Comparison of ENCODE assay signal across 12 cellular contexts in the genomic region with DNA sequence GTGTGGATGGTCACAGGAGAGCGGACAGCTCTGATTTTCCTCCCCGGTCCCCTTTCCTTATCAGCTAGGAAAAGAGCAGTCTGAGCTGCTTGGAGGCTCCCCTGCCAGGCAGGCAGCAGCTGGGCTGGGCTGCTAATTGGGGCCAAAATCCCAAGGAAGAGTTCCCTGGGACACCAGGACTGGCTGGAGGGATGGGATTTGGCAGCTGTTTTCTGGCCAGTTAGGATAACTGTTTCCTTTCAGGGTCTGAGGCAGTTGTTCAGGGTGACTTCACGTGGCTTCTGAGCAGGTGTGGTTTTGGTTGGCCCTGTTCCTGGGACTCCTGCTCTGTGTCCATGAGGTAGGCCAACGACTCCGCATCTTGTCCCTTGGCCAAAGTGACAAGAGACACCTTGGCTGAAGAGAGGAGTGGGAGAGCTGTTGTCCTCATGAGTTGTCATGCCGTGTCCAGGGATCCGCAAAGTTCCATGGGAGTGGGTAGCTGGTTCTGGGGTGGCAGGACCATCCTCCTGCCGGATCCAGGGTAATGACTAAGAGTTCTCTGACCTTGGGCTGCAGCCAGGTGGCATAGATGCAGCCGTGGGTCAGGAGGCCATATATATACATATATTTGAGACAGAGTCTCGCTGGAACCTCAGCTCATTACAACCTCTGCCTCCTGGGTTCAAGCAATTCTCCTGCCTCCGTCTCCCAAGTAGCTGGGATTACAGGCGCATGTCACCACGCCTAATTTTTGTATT. TPM values are rescaled to one million over a fixed set of nuclear protein-coding genes. Genes with fewer than 3 reads are reported as not detected.
DNase-seq lines count a peak whose midpoint lies in the region; ATAC-seq, FAIRE-seq and TF ChIP-seq lines count a peak whose summit lies in the region.
"Had no signal": no experiment of that assay in that cellular context is flagged by ENCODE, and none has a peak within 500 bp of the region (broad histone marks: within the 10 kb centered on the region; RNA-seq: fewer than 3 reads in every experiment).

No MANE protein-coding gene starts in this region.

- H3K27me3 ChIP-seq in HepG2 (ENCODE audit: control insufficient read depth in 1 of 2, insufficient read depth in 2 of 2, low read length in 2 of 2) (peaks cover 2 to 27% of the 10 kb centered on the region in 2 experiments; a peak in 4 of 5 replicates), right lobe of liver (no peaks in the 10 kb centered on the region)
- H3K27me3 ChIP-seq in CD4-positive, alpha-beta memory T cell (ENCODE audit: insufficient read depth, low read length): no peaks in the 10 kb centered on the region

- peaks cover 4 to 8% of the 10 kb centered on the region in 2 experiments; a peak in 3 of 5 replicates for H3K36me3 ChIP-seq in HepG2 (replicated peaks in 1 of 2; ENCODE audit: control insufficient read depth in 1 of 2, insufficient read depth in 2 of 2, low read length in 2 of 2)
- peaks cover 0 to 1% (median 0%) of the 10 kb centered on the region in 4 donors for H3K36me3 ChIP-seq in right lobe of liver
- no peaks in the 10 kb centered on the region for H3K36me3 ChIP-seq in CD4-positive, alpha-beta memory T cell (ENCODE audit: insufficient read depth, low read length)

- no peak overlapping the region for H3K27ac Mint-ChIP-seq in stimulated activated naive B cell treated with anti-CD40 and anti-IgM and Interleukin-4, amounts not matched to agents 10 μg/mL and 1 μg/mL and 100 μg/mL, for 72 hours
- no peak overlapping the region for H3K27ac Mint-ChIP-seq in CD4-positive, alpha-beta memory T cell

- CTCF ChIA-PET in HepG2 (lab: Yijun Ruan, JAX; ENCODE audit: low intra/inter-chr PET ratio, low total read pairs): interaction anchor here (0.8 to 2.3 kb wide), 6 partner anchors 33 to 413 kb away, joined by 3 to 16 read pairs (median 4); no protein-coding TSS in a partner anchor
- CTCF ChIA-PET in CD4-positive, alpha-beta memory T cell (lab: Charles Lee; ENCODE audit: partially characterized antibody): interaction anchor here (0.8 to 6.9 kb wide), 12 partner anchors 10 to 414 kb away, joined by 3 to 79 read pairs (median 10); a partner anchor contains a TSS

- TF ChIP-seq POLR2A in HepG2 (IDR thresholded peaks at IDR 0.05; ENCODE audit: insufficient read depth in 1 of 2, low read depth in 2 of 2, low read length in 2 of 2) (no peak), right lobe of liver (IDR thresholded peaks at IDR 0.05) (no peak)

- TF ChIP-seq EP300 in HepG2 (IDR thresholded peaks at IDR 0.05; ENCODE audit: low read depth in 2 of 2, low read length in 2 of 2) (no peak), HepG2 (CRISPR knock-in tag; IDR thresholded peaks at IDR 0.05; ENCODE audit: borderline replicate concordance) (no peak)

- TF ChIP-seq CTCF in HepG2 (CRISPR knock-in tag; IDR thresholded peaks at IDR 0.05) (no peak), right lobe of liver (IDR thresholded peaks at IDR 0.05) (no peak), VCaP (conservative IDR thresholded peaks at IDR 0.05) (no peak)

- H3K27ac ChIP-seq in HepG2 (ENCODE audit: extremely low read length, insufficient read depth, low read length) (no peak overlapping the region), right lobe of liver (no peak overlapping the region), VCaP (peak overlapping the region; percentile 67; the same call in 1 of the 2 replicates)
- no peak overlapping the region for H3K27ac ChIP-seq in CD4-positive, alpha-beta memory T cell (ENCODE audit: low read depth, low read length)
- H3K27ac ChIP-seq: A549, KMS-11 had no signal

- no peak overlapping the region for H3K9ac ChIP-seq in HepG2 (ENCODE audit: insufficient read depth, low read depth, low read length)
- H3K9ac ChIP-seq: KMS-11 had no signal

- no peaks in the 10 kb centered on the region for H3K27me3 Mint-ChIP-seq in stimulated activated naive B cell treated with anti-CD40 and anti-IgM and Interleukin-4, amounts not matched to agents 10 μg/mL and 1 μg/mL and 100 μg/mL, for 72 hours
- H3K27me3 Mint-ChIP-seq in CD4-positive, alpha-beta memory T cell: no peaks in the 10 kb centered on the region

- no peak for TF ChIP-seq RAD21 in HepG2 (CRISPR knock-in tag; IDR thresholded peaks at IDR 0.05)

- peaks cover 18 to 28% of the 10 kb centered on the region in 2 donors for H3K4me1 Mint-ChIP-seq in stimulated activated naive B cell treated with anti-CD40 and anti-IgM and Interleukin-4, amounts not matched to agents 10 μg/mL and 1 μg/mL and 100 μg/mL, for 72 hours
- H3K4me1 Mint-ChIP-seq in CD4-positive, alpha-beta memory T cell: peaks cover 11 to 19% (median 15%) of the 10 kb centered on the region in 4 donors

- DNase-seq in HepG2 (ENCODE audit: low spot score) (no peak), right lobe of liver (no peak), myocyte (ENCODE audit: low read depth) (peak; percentile 73), NCI-H2107 treated with DMSO at 0.1 percent for 48 hours (lab: John Stamatoyannopoulos, UW; ENCODE audit: unreplicated experiment) (no peak)
- no peak for DNase-seq in stimulated activated naive B cell treated with anti-CD40 and anti-IgM and Interleukin-4, amounts not matched to agents 10 μg/mL and 1 μg/mL and 100 μg/mL, for 72 hours
- no peak for DNase-seq in CD4-positive, alpha-beta memory T cell
- DNase-seq: SIG-M5 had no signal

- intact Hi-C loops in HepG2 (cut with micrococcal nuclease; ENCODE audit: unreplicated experiment) (loop anchor here (2.0 to 10.0 kb wide), 5 partner anchors 58 to 284 kb away; no protein-coding TSS in a partner anchor), right lobe of liver (cut with DNase I) (loop anchor here in 1 of 2 donors (10.0 kb wide), 1 partner anchor 418 kb away; no protein-coding TSS in a partner anchor)
- intact Hi-C loops in CD4-positive, alpha-beta memory T cell (cut with micrococcal nuclease): loop anchor here (2.0 kb wide), 1 partner anchor 106 kb away; no protein-coding TSS in a partner anchor

- H3K9me3 Mint-ChIP-seq in stimulated activated naive B cell treated with anti-CD40 and anti-IgM and Interleukin-4, amounts not matched to agents 10 μg/mL and 1 μg/mL and 100 μg/mL, for 72 hours: no peaks in the 10 kb centered on the region
- H3K9me3 Mint-ChIP-seq in CD4-positive, alpha-beta memory T cell: no peaks in the 10 kb centered on the region
- H3K9me3 Mint-ChIP-seq: CD8-positive, alpha-beta T cell had no signal

- FAIRE-seq in HepG2 (lab: Jason Lieb, UNC): no peak
- FAIRE-seq: A549, H54 had no signal

- 17% methylated on average over 7 of the region's 13 CpGs for WGBS in HepG2 (ENCODE audit: low lambda C conversion rate)
- 43% methylated on average over 7 of the region's 13 CpGs for WGBS in right lobe of liver (ENCODE audit: insufficient coverage, low coverage, low lambda C conversion rate, missing lambda C conversion rate)

- no peak overlapping the region for H2AFZ ChIP-seq in HepG2 (ENCODE audit: low read length)

- H3K4me1 ChIP-seq in HepG2 (ENCODE audit: insufficient read depth, low read length): peaks cover 52% of the 10 kb centered on the region
- peaks cover 0 to 13% (median 3%) of the 10 kb centered on the region in 4 donors for H3K4me1 ChIP-seq in right lobe of liver
- peaks cover 26% of the 10 kb centered on the region for H3K4me1 ChIP-seq in CD4-positive, alpha-beta memory T cell (ENCODE audit: insufficient read depth, low read length)

- in situ Hi-C loops in HepG2 (cut with HindIII; ENCODE audit: extremely low pct_ligation_motif_present, low pct_unique_long_range_greater_than_20kb): loop anchor here (5.0 kb wide), 1 partner anchor 411 kb away; no protein-coding TSS in a partner anchor

- BruUV-seq in HepG2 (replicated peaks; lab: Mats Ljungman, UMichigan): no TSS peak

- H3K4me3 ChIP-seq in HepG2 (replicated peaks in 1 of 3; ENCODE audit: insufficient read depth in 1 of 3, low read depth in 2 of 3, low read length in 3 of 3) (no peak overlapping the region), right lobe of liver (no peak overlapping the region)
- no peak overlapping the region for H3K4me3 ChIP-seq in CD4-positive, alpha-beta memory T cell (ENCODE audit: low read length in 2 of 2)
- H3K4me3 ChIP-seq: A549 had no signal

- peaks cover 6 to 9% of the 10 kb centered on the region in 2 donors for H3K36me3 Mint-ChIP-seq in stimulated activated naive B cell treated with anti-CD40 and anti-IgM and Interleukin-4, amounts not matched to agents 10 μg/mL and 1 μg/mL and 100 μg/mL, for 72 hours
- peaks cover 0 to 12% of the 10 kb centered on the region in 2 donors for H3K36me3 Mint-ChIP-seq in CD4-positive, alpha-beta memory T cell

- no peaks in the 10 kb centered on the region for H4K20me1 ChIP-seq in HepG2 (ENCODE audit: insufficient read depth, low read length)

- POLR2A ChIA-PET in HepG2 (lab: Yijun Ruan, JAX): interaction anchor here (1.0 to 2.4 kb wide), 2 partner anchors 31 to 37 kb away, joined by 4 to 9 read pairs; a partner anchor contains a TSS
- POLR2A ChIA-PET in CD4-positive, alpha-beta memory T cell (lab: Charles Lee; ENCODE audit: partially characterized antibody): interaction anchor here (0.8 to 1.3 kb wide), 4 partner anchors 19 to 103 kb away, joined by 3 to 5 read pairs (median 4); a partner anchor contains a TSS

- ATAC-seq in HepG2 (no peak), right lobe of liver (no peak)
- ATAC-seq in stimulated activated naive B cell treated with anti-CD40 and anti-IgM and Interleukin-4, amounts not matched to agents 10 μg/mL and 1 μg/mL and 100 μg/mL, for 72 hours (replicated peaks): no peak

- H3K9me3 ChIP-seq in HepG2 (ENCODE audit: low read length) (no peaks in the 10 kb centered on the region), right lobe of liver (no peaks in the 10 kb centered on the region)
- no peaks in the 10 kb centered on the region for H3K9me3 ChIP-seq in CD4-positive, alpha-beta memory T cell (ENCODE audit: control insufficient read depth in 1 of 2, low read length in 2 of 2)
- H3K9me3 ChIP-seq: A549 had no signal

- H3K4me3 Mint-ChIP-seq in stimulated activated naive B cell treated with anti-CD40 and anti-IgM and Interleukin-4, amounts not matched to agents 10 μg/mL and 1 μg/mL and 100 μg/mL, for 72 hours: no peak overlapping the region
- no peak overlapping the region for H3K4me3 Mint-ChIP-seq in CD4-positive, alpha-beta memory T cell

- H3K4me2 ChIP-seq in HepG2 (ENCODE audit: low read depth, low read length): no peak overlapping the region

- no peaks in the 10 kb centered on the region for H3K79me2 ChIP-seq in HepG2 (ENCODE audit: insufficient read depth, low read length)

RNA-seq across cellular contexts. Expression of a gene that starts 21.2 kb away (rescaled TPM):
- total RNA-seq in HepG2 (2016; rRNA removed; fragmentation: Illumina TruSeq; extraction: Trizol) (89.1 and 100 TPM in 2 replicates), right lobe of liver (10 to 100 TPM; 23.5 to 45.4 (median 25.6) TPM), myocyte (33.5 and 38.8 TPM in 2 replicates)
- 51.0 and 53.1 TPM in 2 replicates for total RNA-seq in HepG2 (2016; cell fraction: cytosol; rRNA removed; fragmentation: Illumina TruSeq; extraction: Trizol; ENCODE audit: low read depth)
- 92.0 and 115 TPM in 2 replicates for total RNA-seq in HepG2 (2016; cell fraction: insoluble cytoplasmic fraction; rRNA removed; fragmentation: Illumina TruSeq; extraction: Trizol)
- 52.2 and 52.5 TPM in 2 replicates for total RNA-seq in HepG2 (2016; cell fraction: membrane; rRNA removed; fragmentation: Illumina TruSeq; extraction: Trizol)
- 44.5 and 50.5 TPM in 2 replicates for total RNA-seq in HepG2 (2016; cell fraction: nucleus; rRNA removed; fragmentation: Illumina TruSeq; extraction: Trizol)
- polyA plus RNA-seq in HepG2 (2011; rRNA removed): 87.8 and 102 TPM in 2 replicates
- polyA plus RNA-seq in HepG2 (2011; cell fraction: cytosol; rRNA removed): 108 and 150 TPM in 2 replicates
- 43.7 and 43.9 TPM in 2 replicates for polyA plus RNA-seq in HepG2 (2011; cell fraction: nucleus; rRNA removed)
- 56.6 and 66.1 TPM in 2 replicates for polyA plus RNA-seq in HepG2 (2012)
- polyA plus RNA-seq in HepG2 (2016; cell fraction: cytosol; fragmentation: Illumina TruSeq; extraction: Trizol; ENCODE audit: low read depth): 59.0 and 63.6 TPM in 2 replicates
- 121 and 138 TPM in 2 replicates for polyA plus RNA-seq in HepG2 (2016; cell fraction: insoluble cytoplasmic fraction; fragmentation: Illumina TruSeq; extraction: Trizol; ENCODE audit: low read depth)
- 49.5 and 50.7 TPM in 2 replicates for polyA plus RNA-seq in HepG2 (2016; cell fraction: membrane; fragmentation: Illumina TruSeq; extraction: Trizol; ENCODE audit: low read depth)
- 49.3 and 56.1 TPM in 2 replicates for polyA plus RNA-seq in HepG2 (2016; cell fraction: nucleus; fragmentation: Illumina TruSeq; extraction: Trizol; ENCODE audit: insufficient read depth, low read depth)
- polyA minus RNA-seq in HepG2 (2011; rRNA and poly(A)+ RNA removed; ENCODE audit: low replicate concordance): 146 and 147 TPM in 2 replicates
- polyA minus RNA-seq in HepG2 (2011; cell fraction: cytosol; rRNA and poly(A)+ RNA removed): 32.4 and 35.6 TPM in 2 replicates
- 65.1 and 66.4 TPM in 2 replicates for polyA minus RNA-seq in HepG2 (2011; cell fraction: nucleus; rRNA and poly(A)+ RNA removed)
- polyA plus RNA-seq in myocyte (2012): 41.6 TPM
- total RNA-seq in CD4-positive, alpha-beta memory T cell: 10 to 100 TPM; 31.3 to 32.4 TPM
- 10 to 100 TPM; 62.6 to 86.1 TPM for polyA plus RNA-seq in CD4-positive, alpha-beta memory T cell

RNA-seq across cellular contexts. Expression of a gene that starts 21.5 kb away (rescaled TPM):
- total RNA-seq in HepG2 (2016; rRNA removed; fragmentation: Illumina TruSeq; extraction: Trizol) (0.04 TPM in 1 of 2 replicates, not detected in the other), right lobe of liver (not detected), myocyte (not detected in 2 replicates)
- total RNA-seq in HepG2 (2016; cell fraction: cytosol; rRNA removed; fragmentation: Illumina TruSeq; extraction: Trizol; ENCODE audit: low read depth): not detected in 2 replicates
- not detected in 2 replicates for total RNA-seq in HepG2 (2016; cell fraction: insoluble cytoplasmic fraction; rRNA removed; fragmentation: Illumina TruSeq; extraction: Trizol)
- total RNA-seq in HepG2 (2016; cell fraction: membrane; rRNA removed; fragmentation: Illumina TruSeq; extraction: Trizol): not detected in 2 replicates
- total RNA-seq in HepG2 (2016; cell fraction: nucleus; rRNA removed; fragmentation: Illumina TruSeq; extraction: Trizol): not detected in 2 replicates
- polyA plus RNA-seq in HepG2 (2011; rRNA removed): not detected in 2 replicates
- not detected in 2 replicates for polyA plus RNA-seq in HepG2 (2011; cell fraction: cytosol; rRNA removed)
- 0.10 TPM in 1 of 2 replicates, not detected in the other for polyA plus RNA-seq in HepG2 (2011; cell fraction: nucleus; rRNA removed)
- 0.15 and 0.40 TPM in 2 replicates for polyA plus RNA-seq in HepG2 (2012)
- polyA plus RNA-seq in HepG2 (2016; cell fraction: cytosol; fragmentation: Illumina TruSeq; extraction: Trizol; ENCODE audit: low read depth): not detected in 2 replicates
- not detected in 2 replicates for polyA plus RNA-seq in HepG2 (2016; cell fraction: insoluble cytoplasmic fraction; fragmentation: Illumina TruSeq; extraction: Trizol; ENCODE audit: low read depth)
- polyA plus RNA-seq in HepG2 (2016; cell fraction: membrane; fragmentation: Illumina TruSeq; extraction: Trizol; ENCODE audit: low read depth): not detected in 2 replicates
- not detected in 2 replicates for polyA plus RNA-seq in HepG2 (2016; cell fraction: nucleus; fragmentation: Illumina TruSeq; extraction: Trizol; ENCODE audit: insufficient read depth, low read depth)
- polyA minus RNA-seq in HepG2 (2011; rRNA and poly(A)+ RNA removed; ENCODE audit: low replicate concordance): not detected in 2 replicates
- polyA minus RNA-seq in HepG2 (2011; cell fraction: cytosol; rRNA and poly(A)+ RNA removed): not detected in 2 replicates
- not detected in 2 replicates for polyA minus RNA-seq in HepG2 (2011; cell fraction: nucleus; rRNA and poly(A)+ RNA removed)
- 0.30 TPM for polyA plus RNA-seq in myocyte (2012)
- total RNA-seq in CD4-positive, alpha-beta memory T cell: not detected
- 1 to 10 TPM in 1 of 2 donors, under 1 TPM in 1; 0.71 to 1.3 TPM for polyA plus RNA-seq in CD4-positive, alpha-beta memory T cell
- total RNA-seq: CD8-positive, alpha-beta T cell had no signal

RNA-seq across cellular contexts. Expression of a gene that starts 30.7 kb away (rescaled TPM):
- total RNA-seq in HepG2 (2016; rRNA removed; fragmentation: Illumina TruSeq; extraction: Trizol) (54.2 and 69.8 TPM in 2 replicates), right lobe of liver (10 to 100 TPM; 11.7 to 31.7 (median 14.6) TPM), myocyte (18.1 and 35.3 TPM in 2 replicates)
- 19.9 and 20.6 TPM in 2 replicates for total RNA-seq in HepG2 (2016; cell fraction: cytosol; rRNA removed; fragmentation: Illumina TruSeq; extraction: Trizol; ENCODE audit: low read depth)
- total RNA-seq in HepG2 (2016; cell fraction: insoluble cytoplasmic fraction; rRNA removed; fragmentation: Illumina TruSeq; extraction: Trizol): 51.2 and 74.6 TPM in 2 replicates
- total RNA-seq in HepG2 (2016; cell fraction: membrane; rRNA removed; fragmentation: Illumina TruSeq; extraction: Trizol): 31.1 and 31.4 TPM in 2 replicates
- 23.1 and 28.7 TPM in 2 replicates for total RNA-seq in HepG2 (2016; cell fraction: nucleus; rRNA removed; fragmentation: Illumina TruSeq; extraction: Trizol)
- 55.5 and 57.8 TPM in 2 replicates for polyA plus RNA-seq in HepG2 (2011; rRNA removed)
- polyA plus RNA-seq in HepG2 (2011; cell fraction: cytosol; rRNA removed): 66.7 and 73.3 TPM in 2 replicates
- 28.1 and 41.3 TPM in 2 replicates for polyA plus RNA-seq in HepG2 (2011; cell fraction: nucleus; rRNA removed)
- 25.3 and 25.7 TPM in 2 replicates for polyA plus RNA-seq in HepG2 (2012)
- 6.9 and 7.7 TPM in 2 replicates for polyA plus RNA-seq in HepG2 (2016; cell fraction: cytosol; fragmentation: Illumina TruSeq; extraction: Trizol; ENCODE audit: low read depth)
- polyA plus RNA-seq in HepG2 (2016; cell fraction: insoluble cytoplasmic fraction; fragmentation: Illumina TruSeq; extraction: Trizol; ENCODE audit: low read depth): 65.0 and 72.9 TPM in 2 replicates
- polyA plus RNA-seq in HepG2 (2016; cell fraction: membrane; fragmentation: Illumina TruSeq; extraction: Trizol; ENCODE audit: low read depth): 10.2 and 12.3 TPM in 2 replicates
- 46.3 and 54.1 TPM in 2 replicates for polyA plus RNA-seq in HepG2 (2016; cell fraction: nucleus; fragmentation: Illumina TruSeq; extraction: Trizol; ENCODE audit: insufficient read depth, low read depth)
- polyA minus RNA-seq in HepG2 (2011; rRNA and poly(A)+ RNA removed; ENCODE audit: low replicate concordance): 61.4 and 71.9 TPM in 2 replicates
- polyA minus RNA-seq in HepG2 (2011; cell fraction: cytosol; rRNA and poly(A)+ RNA removed): 21.1 and 25.8 TPM in 2 replicates
- 13.6 and 19.1 TPM in 2 replicates for polyA minus RNA-seq in HepG2 (2011; cell fraction: nucleus; rRNA and poly(A)+ RNA removed)
- 24.5 TPM for polyA plus RNA-seq in myocyte (2012)
- 10 to 100 TPM; 31.7 to 33.0 TPM for total RNA-seq in CD4-positive, alpha-beta memory T cell
- 10 to 100 TPM; 23.6 to 25.1 TPM for polyA plus RNA-seq in CD4-positive, alpha-beta memory T cell

RNA-seq across cellular contexts. Expression of a gene that starts 37.3 kb away (rescaled TPM):
- total RNA-seq in HepG2 (2016; rRNA removed; fragmentation: Illumina TruSeq; extraction: Trizol) (12.6 and 26.9 TPM in 2 replicates), right lobe of liver (10 to 100 TPM; 12.5 to 39.9 (median 19.2) TPM), myocyte (33.6 and 35.9 TPM in 2 replicates)
- total RNA-seq in HepG2 (2016; cell fraction: cytosol; rRNA removed; fragmentation: Illumina TruSeq; extraction: Trizol; ENCODE audit: low read depth): 7.3 and 7.5 TPM in 2 replicates
- 12.6 and 27.4 TPM in 2 replicates for total RNA-seq in HepG2 (2016; cell fraction: insoluble cytoplasmic fraction; rRNA removed; fragmentation: Illumina TruSeq; extraction: Trizol)
- 12.6 and 13.7 TPM in 2 replicates for total RNA-seq in HepG2 (2016; cell fraction: membrane; rRNA removed; fragmentation: Illumina TruSeq; extraction: Trizol)
- 33.1 and 38.3 TPM in 2 replicates for total RNA-seq in HepG2 (2016; cell fraction: nucleus; rRNA removed; fragmentation: Illumina TruSeq; extraction: Trizol)
- polyA plus RNA-seq in HepG2 (2011; rRNA removed): 88.2 and 125 TPM in 2 replicates
- 63.6 and 70.6 TPM in 2 replicates for polyA plus RNA-seq in HepG2 (2011; cell fraction: cytosol; rRNA removed)
- 320 and 379 TPM in 2 replicates for polyA plus RNA-seq in HepG2 (2011; cell fraction: nucleus; rRNA removed)
- 47.9 and 57.6 TPM in 2 replicates for polyA plus RNA-seq in HepG2 (2012)
- 3.6 and 4.1 TPM in 2 replicates for polyA plus RNA-seq in HepG2 (2016; cell fraction: cytosol; fragmentation: Illumina TruSeq; extraction: Trizol; ENCODE audit: low read depth)
- 14.0 and 17.9 TPM in 2 replicates for polyA plus RNA-seq in HepG2 (2016; cell fraction: insoluble cytoplasmic fraction; fragmentation: Illumina TruSeq; extraction: Trizol; ENCODE audit: low read depth)
- 9.7 and 10.2 TPM in 2 replicates for polyA plus RNA-seq in HepG2 (2016; cell fraction: membrane; fragmentation: Illumina TruSeq; extraction: Trizol; ENCODE audit: low read depth)
- 87.7 and 90.6 TPM in 2 replicates for polyA plus RNA-seq in HepG2 (2016; cell fraction: nucleus; fragmentation: Illumina TruSeq; extraction: Trizol; ENCODE audit: insufficient read depth, low read depth)
- polyA minus RNA-seq in HepG2 (2011; rRNA and poly(A)+ RNA removed; ENCODE audit: low replicate concordance): 115 and 123 TPM in 2 replicates
- 22.8 and 31.0 TPM in 2 replicates for polyA minus RNA-seq in HepG2 (2011; cell fraction: cytosol; rRNA and poly(A)+ RNA removed)
- 91.9 and 126 TPM in 2 replicates for polyA minus RNA-seq in HepG2 (2011; cell fraction: nucleus; rRNA and poly(A)+ RNA removed)
- 107 TPM for polyA plus RNA-seq in myocyte (2012)
- 10 to 100 TPM; 82.3 to 85.0 TPM for total RNA-seq in CD4-positive, alpha-beta memory T cell
- 1 to 10 TPM in 1 of 2 donors, under 1 TPM in 1; 0.83 to 3.7 TPM for polyA plus RNA-seq in CD4-positive, alpha-beta memory T cell
